Comparison of ENCODE assay signal across 8 cellular contexts in genomic region chr19:45885556-45886426, GRCh38. TPM values are rescaled to one million over a fixed set of nuclear protein-coding genes. Genes with fewer than 3 reads are reported as not detected.
DNase-seq lines count a peak whose midpoint lies in the region; ATAC-seq and TF ChIP-seq lines count a peak whose summit lies in the region.

IRF2BP1 (minus strand) TSS chr19:45886141; CDS start chr19:45885774, 367 bp downstream.

- H3K4me1 ChIP-seq in BE2C (no peaks in the 10 kb centered on the region), right lobe of liver (peaks cover 0 to 36% (median 15%) of the 10 kb centered on the region in 4 donors)

- H3K4me3 ChIP-seq in BE2C (ENCODE audit: low read depth, low read length) (peak within 1 kb of the TSS; percentile 57), right lobe of liver (peak within 1 kb of the TSS; percentile 69 to 83 (median 80))

- intact Hi-C loops in right lobe of liver (cut with DNase I), result loop anchor here in 1 of 2 donors (10.0 kb wide), 1 partner anchor 71 kb away; the partner anchor contains the start of gene RSPH6A

- H3K27me3 ChIP-seq in BE2C (no peaks in the 10 kb centered on the region), right lobe of liver (no peaks in the 10 kb centered on the region)

- TF ChIP-seq POLR2A in right lobe of liver (IDR thresholded peaks at IDR 0.05), result peak; percentile 79

- no peak for TF ChIP-seq CTCF in BE2C (IDR thresholded peaks at IDR 0.05; ENCODE audit: low read depth, low read length)
- peak in 1 of 4 donors; percentile 10 for TF ChIP-seq CTCF in right lobe of liver (IDR thresholded peaks at IDR 0.05)

- peak within 1 kb of the TSS; percentile 78 to 86 (median 84) for H3K27ac ChIP-seq in right lobe of liver

- WGBS in right lobe of liver (ENCODE audit: insufficient coverage, low coverage, low lambda C conversion rate, missing lambda C conversion rate), result 0% methylated on average over 36 of the region's 107 CpGs

- ATAC-seq in GM19328 (IDR thresholded peaks at IDR 0.05; ENCODE audit: unreplicated experiment), result peak; percentile 43
- peak; percentile 38 for ATAC-seq in HG03571 (IDR thresholded peaks at IDR 0.05; ENCODE audit: unreplicated experiment)
- ATAC-seq in right lobe of liver, result peak; percentile 34 to 53 (median 48)

- H3K9me3 ChIP-seq in BE2C (no peaks in the 10 kb centered on the region), right lobe of liver (no peaks in the 10 kb centered on the region)

- DNase-seq in BE2C (peak; percentile 94), NCI-H82 treated with DMSO at 0.1 percent for 48 hours (lab: John Stamatoyannopoulos, UW; ENCODE audit: unreplicated experiment) (peak; percentile 73), dermis microvascular lymphatic vessel endothelial cell (ENCODE audit: low read depth in 2 of 2) (peak; percentile 81 to 95), right lobe of liver (peak; percentile 90 to 94 (median 93))
- peak; percentile 86 to 90 for DNase-seq in activated CD4-positive, alpha-beta T cell treated with anti-CD3 and anti-CD28 coated beads, Interleukin-2, amount 50 U/mL, for 48 hours
- DNase-seq in stimulated activated CD4-positive, alpha-beta T cell treated with anti-CD3 and anti-CD28 coated beads, Interleukin-4, amount 100 ng/mL, for 1 hour, result peak; percentile 86

- peaks cover 8% of the 10 kb centered on the region for H3K36me3 ChIP-seq in BE2C
- H3K36me3 ChIP-seq in right lobe of liver, result no peaks in the 10 kb centered on the region

RNA-seq across cellular contexts. Expression of gene IRF2BP1, which starts in this region (rescaled TPM):
- polyA plus RNA-seq in BE2C (2012; ENCODE audit: insufficient read depth, insufficient read length, low read depth), result 65.5 TPM
- 14.9 and 24.5 TPM in 2 replicates for total RNA-seq in dermis microvascular lymphatic vessel endothelial cell
- total RNA-seq in right lobe of liver, result 10 to 100 TPM; 12.8 to 21.5 (median 15.5) TPM

Comparison
In these comparisons a context has a peak if more than half of its experiments do, and no peak if none do; other contexts are left out.
1. Peak in every context shown above with its lines: DNase-seq, ATAC-seq, H3K4me3 ChIP-seq and H3K27ac ChIP-seq.